In the genomic region with DNA sequence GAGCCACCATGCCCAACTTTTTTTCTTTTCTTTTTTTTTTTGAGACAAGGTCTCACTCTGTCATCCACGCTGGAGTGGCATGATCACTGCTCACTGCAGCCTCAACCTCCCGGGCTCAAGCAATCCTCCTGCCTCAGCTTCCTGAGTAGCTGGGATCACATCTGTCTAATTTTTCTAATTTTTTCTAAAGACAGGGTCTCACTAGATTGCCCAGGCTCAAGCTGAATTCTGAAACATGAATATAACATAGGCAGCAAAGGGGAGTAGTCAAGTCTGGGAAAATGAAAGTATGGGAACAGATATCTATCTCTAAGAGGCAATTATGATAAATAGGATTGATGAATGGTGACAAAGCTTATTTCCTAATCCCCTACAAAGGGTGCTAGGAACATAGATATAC, we compare ENCODE assay signal across 17 cellular contexts.
"Had no signal": no experiment of that assay in that cellular context is flagged by ENCODE, and none has a peak within 500 bp of the region (broad histone marks: within the 10 kb centered on the region; RNA-seq: fewer than 3 reads in every experiment).

No MANE protein-coding gene starts in this region.

- H3K36me3 ChIP-seq: esophagus muscularis mucosa, gastroesophageal sphincter, neutrophil, right atrium auricular region, sigmoid colon, tibial artery had no signal

- H3K9me3 ChIP-seq: esophagus muscularis mucosa, gastroesophageal sphincter, neutrophil, right atrium auricular region, sigmoid colon, tibial artery had no signal

- H3K4me1 ChIP-seq: esophagus muscularis mucosa, right atrium auricular region, sigmoid colon, tibial artery had no signal

- H3K27ac ChIP-seq: dorsolateral prefrontal cortex, esophagus muscularis mucosa, gastroesophageal sphincter, neutrophil, right atrium auricular region, sigmoid colon, tibial artery had no signal

- H3K27me3 Mint-ChIP-seq: naive thymus-derived CD8-positive, alpha-beta T cell had no signal

- H3K27me3 ChIP-seq: dorsolateral prefrontal cortex, esophagus muscularis mucosa, gastroesophageal sphincter, neutrophil, right atrium auricular region, sigmoid colon, tibial artery had no signal

- DNase-seq: cortex of kidney; dorsolateral prefrontal cortex; effector CD8-positive, alpha-beta T cell; glutamatergic neuron; left colon; left ventricle myocardium superior; naive thymus-derived CD8-positive, alpha-beta T cell; posterior cingulate gyrus; sigmoid colon; stimulated activated CD4-positive, alpha-beta T cell treated with anti-CD3 and anti-CD28 coated beads, Interleukin-12 subunit alpha, Interleukin-12 subunit beta, amount 100 ng/mL, for 4 hours; stimulated activated naive CD8-positive, alpha-beta T cell treated with anti-CD3 and anti-CD28 coated beads, Interleukin-15, Interleukin-2, amounts not matched to agents 100 U/mL and 50 U/mL, for 24 hours had no signal

- ATAC-seq: gastroesophageal sphincter; left ventricle myocardium superior; naive thymus-derived CD8-positive, alpha-beta T cell; stimulated activated naive CD8-positive, alpha-beta T cell treated with anti-CD3 and anti-CD28 coated beads, Interleukin-15, Interleukin-2, amounts not matched to agents 100 U/mL and 50 U/mL, for 24 hours had no signal

- H3K4me3 ChIP-seq: dorsolateral prefrontal cortex, esophagus muscularis mucosa, gastroesophageal sphincter, right atrium auricular region, sigmoid colon, skin epidermis, tibial artery had no signal

- H3K9me3 Mint-ChIP-seq: naive thymus-derived CD8-positive, alpha-beta T cell had no signal

- H3K4me3 Mint-ChIP-seq: naive thymus-derived CD8-positive, alpha-beta T cell had no signal

- H3K27ac Mint-ChIP-seq: naive thymus-derived CD8-positive, alpha-beta T cell had no signal
